ENCODE assay signal across 37 cellular contexts in the genomic region with DNA sequence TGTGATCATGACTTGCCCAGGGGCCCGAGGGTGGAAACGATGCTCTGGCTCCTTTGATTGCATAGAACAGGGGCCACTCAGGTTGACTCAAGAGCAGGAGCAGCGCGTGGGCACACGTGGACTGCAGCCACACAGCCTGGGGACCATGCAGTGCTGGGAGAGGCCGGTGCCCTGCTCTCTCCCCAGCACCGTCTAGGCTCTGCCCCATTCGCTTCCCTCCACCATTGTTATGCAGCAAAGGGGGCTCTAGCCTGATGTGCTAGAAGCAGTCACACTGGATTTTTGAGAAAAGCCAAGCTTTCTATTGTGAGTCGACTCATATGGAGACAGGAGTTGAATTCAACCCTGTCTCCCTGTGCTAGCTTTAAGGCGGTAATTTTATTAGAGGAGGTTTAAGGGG. TPM values are rescaled to one million over a fixed set of nuclear protein-coding genes. Genes with fewer than 3 reads are reported as not detected.
"Had no signal": no experiment of that assay in that cellular context is flagged by ENCODE, and none has a peak within 500 bp of the region (broad histone marks: within the 10 kb centered on the region; RNA-seq: fewer than 3 reads in every experiment).

No MANE protein-coding gene starts in this region.

- H3K27ac Mint-ChIP-seq: activated CD4-positive, alpha-beta memory T cell treated with anti-CD3 and anti-CD28 coated beads for 36 hours; activated CD4-positive, alpha-beta T cell treated with anti-CD3 and anti-CD28 coated beads for 36 hours; activated CD4-positive, alpha-beta T cell treated with anti-CD3 and anti-CD28 coated beads, Interleukin-2, amount 10 ng/mL, durations not matched to agents 24 days and 14 days; activated CD8-positive, alpha-beta memory T cell treated with anti-CD3 and anti-CD28 coated beads, Interleukin-2, amount 10 ng/mL, durations not matched to agents 7 days and 5 days; activated CD8-positive, alpha-beta T cell treated with anti-CD3 and anti-CD28 coated beads, Interleukin-2, amount 10 ng/mL, durations not matched to agents 7 days and 5 days; activated naive CD8-positive, alpha-beta T cell; activated T-cell treated with anti-CD3 and anti-CD28 coated beads, Interleukin-2, amount 50 U/mL, for 24 hours; activated T-helper 17 cell treated with anti-CD3 and anti-CD28 coated beads, Interleukin-2, amount 50 U/mL, for 72 hours; dendritic cell treated with granulocyte-macrophage colony-stimulating factor and Interleukin-4, amounts not matched to agents 40 ng/mL and 50 ng/mL, for 4 days; endodermal cell; T-helper 2 cell treated with Interferon-gamma antibody and Interleukin-4, amounts not matched to agents 5 μg/mL and 100 μg/mL, for 36 hours had no signal

- H3K4me1 Mint-ChIP-seq: activated CD4-positive, alpha-beta T cell treated with anti-CD3 and anti-CD28 coated beads for 36 hours; activated CD4-positive, alpha-beta T cell treated with anti-CD3 and anti-CD28 coated beads, Interleukin-2, amount 10 ng/mL, durations not matched to agents 24 days and 14 days; activated T-helper 17 cell treated with anti-CD3 and anti-CD28 coated beads, Interleukin-2, amount 50 U/mL, for 72 hours; endodermal cell had no signal

- H3K27ac ChIP-seq: brain microvascular endothelial cell, coronary artery, esophagus muscularis mucosa, foreskin keratinocyte, gastrocnemius medialis, heart left ventricle, WERI-Rb-1 had no signal

- H3K4me3 Mint-ChIP-seq: activated CD4-positive, alpha-beta memory T cell treated with anti-CD3 and anti-CD28 coated beads for 36 hours; activated CD4-positive, alpha-beta T cell treated with anti-CD3 and anti-CD28 coated beads for 36 hours; activated CD4-positive, alpha-beta T cell treated with anti-CD3 and anti-CD28 coated beads, Interleukin-2, amount 10 ng/mL, durations not matched to agents 24 days and 14 days; activated CD8-positive, alpha-beta memory T cell treated with anti-CD3 and anti-CD28 coated beads, Interleukin-2, amount 10 ng/mL, durations not matched to agents 7 days and 5 days; activated CD8-positive, alpha-beta T cell treated with anti-CD3 and anti-CD28 coated beads, Interleukin-2, amount 10 ng/mL, durations not matched to agents 7 days and 5 days; activated naive CD8-positive, alpha-beta T cell; activated T-cell treated with anti-CD3 and anti-CD28 coated beads, Interleukin-2, amount 50 U/mL, for 24 hours; activated T-helper 17 cell treated with anti-CD3 and anti-CD28 coated beads, Interleukin-2, amount 50 U/mL, for 72 hours; central memory CD8-positive, alpha-beta T cell; dendritic cell treated with granulocyte-macrophage colony-stimulating factor and Interleukin-4, amounts not matched to agents 40 ng/mL and 50 ng/mL, for 4 days; endodermal cell; T-helper 17 cell; T-helper 2 cell treated with Interferon-gamma antibody and Interleukin-4, amounts not matched to agents 5 μg/mL and 100 μg/mL, for 36 hours had no signal

- H3K36me3 Mint-ChIP-seq: activated CD4-positive, alpha-beta memory T cell treated with anti-CD3 and anti-CD28 coated beads for 36 hours; activated CD8-positive, alpha-beta memory T cell treated with anti-CD3 and anti-CD28 coated beads, Interleukin-2, amount 10 ng/mL, durations not matched to agents 7 days and 5 days had no signal

- H3K4me1 ChIP-seq: foreskin keratinocyte had no signal

- H3K27me3 ChIP-seq: brain microvascular endothelial cell, dorsolateral prefrontal cortex, esophagus muscularis mucosa, foreskin keratinocyte, gastrocnemius medialis, heart left ventricle had no signal

- ATAC-seq: activated CD4-positive, alpha-beta T cell treated with anti-CD3 and anti-CD28 coated beads for 36 hours; activated CD8-positive, alpha-beta memory T cell treated with anti-CD3 and anti-CD28 coated beads, Interleukin-2, amount 10 ng/mL, durations not matched to agents 7 days and 5 days; activated CD8-positive, alpha-beta T cell treated with anti-CD3 and anti-CD28 coated beads, Interleukin-2, amount 10 ng/mL, durations not matched to agents 7 days and 5 days; activated T-helper 17 cell treated with anti-CD3 and anti-CD28 coated beads, Interleukin-2, amount 50 U/mL, for 72 hours; foreskin keratinocyte; gastrocnemius medialis; T-helper 17 cell had no signal

- H3K27me3 Mint-ChIP-seq: activated CD4-positive, alpha-beta memory T cell treated with anti-CD3 and anti-CD28 coated beads for 36 hours; activated CD4-positive, alpha-beta T cell treated with anti-CD3 and anti-CD28 coated beads for 36 hours; activated CD4-positive, alpha-beta T cell treated with anti-CD3 and anti-CD28 coated beads, Interleukin-2, amount 10 ng/mL, durations not matched to agents 24 days and 14 days; activated CD8-positive, alpha-beta memory T cell treated with anti-CD3 and anti-CD28 coated beads, Interleukin-2, amount 10 ng/mL, durations not matched to agents 7 days and 5 days; activated naive CD8-positive, alpha-beta T cell; activated T-cell treated with anti-CD3 and anti-CD28 coated beads, Interleukin-2, amount 50 U/mL, for 24 hours; activated T-helper 17 cell treated with anti-CD3 and anti-CD28 coated beads, Interleukin-2, amount 50 U/mL, for 72 hours; central memory CD8-positive, alpha-beta T cell; dendritic cell treated with granulocyte-macrophage colony-stimulating factor and Interleukin-4, amounts not matched to agents 40 ng/mL and 50 ng/mL, for 4 days; T-helper 17 cell had no signal

- H3K4me3 ChIP-seq: coronary artery, dorsolateral prefrontal cortex, esophagus muscularis mucosa, gastrocnemius medialis, heart left ventricle had no signal

- H3K9me3 Mint-ChIP-seq: activated CD4-positive, alpha-beta memory T cell treated with anti-CD3 and anti-CD28 coated beads for 36 hours; activated CD4-positive, alpha-beta T cell treated with anti-CD3 and anti-CD28 coated beads, Interleukin-2, amount 10 ng/mL, durations not matched to agents 24 days and 14 days; activated T-cell treated with anti-CD3 and anti-CD28 coated beads, Interleukin-2, amount 50 U/mL, for 24 hours; activated T-helper 17 cell treated with anti-CD3 and anti-CD28 coated beads, Interleukin-2, amount 50 U/mL, for 72 hours; central memory CD8-positive, alpha-beta T cell; dendritic cell treated with granulocyte-macrophage colony-stimulating factor and Interleukin-4, amounts not matched to agents 40 ng/mL and 50 ng/mL, for 4 days; endodermal cell; T-helper 2 cell treated with Interferon-gamma antibody and Interleukin-4, amounts not matched to agents 5 μg/mL and 100 μg/mL, for 36 hours had no signal

- DNase-seq: activated CD4-positive, alpha-beta memory T cell treated with anti-CD3 and anti-CD28 coated beads for 36 hours; activated CD4-positive, alpha-beta T cell treated with anti-CD3 and anti-CD28 coated beads for 36 hours; activated CD4-positive, alpha-beta T cell treated with anti-CD3 and anti-CD28 coated beads, Interleukin-2, amount 10 ng/mL, durations not matched to agents 24 days and 14 days; activated CD4-positive, CD25-positive, alpha-beta regulatory T cell; activated CD4-positive, CD25-positive, alpha-beta regulatory T cell treated with anti-CD3 and anti-CD28 coated beads, Interleukin-2, amount 50 U/mL, for 72 hours; activated CD8-positive, alpha-beta memory T cell treated with anti-CD3 and anti-CD28 coated beads, Interleukin-2, amount 10 ng/mL, durations not matched to agents 7 days and 5 days; activated CD8-positive, alpha-beta memory T cell treated with anti-CD3 and anti-CD28 coated beads, Interleukin-2, amount 50 U/mL, for 48 hours; activated CD8-positive, alpha-beta T cell treated with anti-CD3 and anti-CD28 coated beads, Interleukin-2, amount 10 ng/mL, durations not matched to agents 7 days and 5 days; activated effector memory CD4-positive, alpha-beta T cell treated with Interleukin-2 at 50 U/mL for 16 hours; activated gamma-delta T cell treated with Interleukin-2 at 50 U/mL for 16 hours; activated naive CD4-positive, alpha-beta T cell treated with anti-CD3 and anti-CD28 coated beads, Interleukin-2, amount 50 U/mL, for 16 hours; activated naive CD4-positive, alpha-beta T cell treated with Interleukin-2 at 50 U/mL for 16 hours; activated T-cell treated with anti-CD3 and anti-CD28 coated beads for 4 hours; activated T-cell treated with anti-CD3 and anti-CD28 coated beads, Interleukin-2, amount 50 U/mL, for 24 hours; amniotic stem cell; anterior cingulate cortex; brain microvascular endothelial cell; dorsolateral prefrontal cortex; effector memory CD4-positive, alpha-beta T cell; endodermal cell; foreskin keratinocyte; gastrocnemius medialis; glutamatergic neuron; heart left ventricle; T-helper 17 cell; T1000; WERI-Rb-1 had no signal

- H3K9me3 ChIP-seq: esophagus muscularis mucosa, gastrocnemius medialis, heart left ventricle had no signal

RNA-seq across cellular contexts. Expression of gene CDA, which starts 53.1 kb away (rescaled TPM):
- total RNA-seq: activated CD4-positive, alpha-beta memory T cell treated with anti-CD3 and anti-CD28 coated beads for 36 hours; activated CD4-positive, alpha-beta T cell treated with anti-CD3 and anti-CD28 coated beads for 36 hours; activated CD4-positive, alpha-beta T cell treated with anti-CD3 and anti-CD28 coated beads, Interleukin-2, amount 10 ng/mL, durations not matched to agents 24 days and 14 days; activated CD8-positive, alpha-beta memory T cell treated with anti-CD3 and anti-CD28 coated beads for 36 hours; activated CD8-positive, alpha-beta memory T cell treated with anti-CD3 and anti-CD28 coated beads, Interleukin-2, amount 10 ng/mL, durations not matched to agents 7 days and 5 days; activated CD8-positive, alpha-beta T cell treated with anti-CD3 and anti-CD28 coated beads, Interleukin-2, amount 10 ng/mL, durations not matched to agents 7 days and 5 days; activated T-helper 17 cell treated with anti-CD3 and anti-CD28 coated beads, Interleukin-2, amount 50 U/mL, for 72 hours; astrocyte; cerebellum had no signal
